2 cellular contexts compared by ENCODE assay signal in the genomic region with DNA sequence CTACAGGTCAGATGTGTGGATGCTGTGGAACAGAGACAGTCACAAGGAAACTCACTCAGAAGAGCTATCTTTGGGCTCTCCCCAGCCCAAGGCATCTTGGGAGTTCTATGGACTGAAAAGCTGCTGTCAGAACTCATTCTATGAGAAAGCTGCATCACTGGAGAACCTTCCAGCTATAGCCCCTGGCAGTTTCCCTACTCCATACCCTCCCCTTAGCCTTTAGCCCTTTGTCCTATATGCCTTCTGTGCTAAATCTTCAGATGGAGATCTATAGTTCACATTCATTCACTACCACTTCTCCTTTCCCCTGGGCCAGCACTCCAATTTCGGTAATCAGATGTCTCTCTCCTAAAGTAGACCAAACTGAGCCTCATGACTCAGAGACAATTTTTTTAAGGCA.
TF ChIP-seq lines count a peak whose summit lies in the region.

No MANE protein-coding gene starts in this region.

TF ChIP-seq in HCT116, 20 proteins besides CTCF, POLR2A, EP300 and RAD21:
- TF ChIP-seq, protein P1, sequence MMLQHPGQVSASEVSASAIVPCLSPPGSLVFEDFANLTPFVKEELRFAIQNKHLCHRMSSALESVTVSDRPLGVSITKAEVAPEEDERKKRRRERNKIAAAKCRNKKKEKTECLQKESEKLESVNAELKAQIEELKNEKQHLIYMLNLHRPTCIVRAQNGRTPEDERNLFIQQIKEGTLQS (IDR thresholded peaks at IDR 0.05) = no peak
- TF ChIP-seq, protein P2, sequence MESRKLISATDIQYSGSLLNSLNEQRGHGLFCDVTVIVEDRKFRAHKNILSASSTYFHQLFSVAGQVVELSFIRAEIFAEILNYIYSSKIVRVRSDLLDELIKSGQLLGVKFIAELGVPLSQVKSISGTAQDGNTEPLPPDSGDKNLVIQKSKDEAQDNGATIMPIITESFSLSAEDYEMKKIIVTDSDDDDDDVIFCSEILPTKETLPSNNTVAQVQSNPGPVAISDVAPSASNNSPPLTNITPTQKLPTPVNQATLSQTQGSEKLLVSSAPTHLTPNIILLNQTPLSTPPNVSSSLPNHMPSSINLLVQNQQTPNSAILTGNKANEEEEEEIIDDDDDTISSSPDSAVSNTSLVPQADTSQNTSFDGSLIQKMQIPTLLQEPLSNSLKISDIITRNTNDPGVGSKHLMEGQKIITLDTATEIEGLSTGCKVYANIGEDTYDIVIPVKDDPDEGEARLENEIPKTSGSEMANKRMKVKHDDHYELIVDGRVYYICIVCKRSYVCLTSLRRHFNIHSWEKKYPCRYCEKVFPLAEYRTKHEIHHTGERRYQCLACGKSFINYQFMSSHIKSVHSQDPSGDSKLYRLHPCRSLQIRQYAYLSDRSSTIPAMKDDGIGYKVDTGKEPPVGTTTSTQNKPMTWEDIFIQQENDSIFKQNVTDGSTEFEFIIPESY (IDR thresholded peaks at IDR 0.05; ENCODE audit: extremely low read depth, insufficient replicate concordance, low read length) = no peak

TF ChIP-seq in K562, 482 proteins besides CTCF, POLR2A, EP300 and RAD21:
- TF ChIP-seq CCNT2 (IDR thresholded peaks at IDR 0.05; ENCODE audit: borderline replicate concordance, extremely low read depth, insufficient read length, low read depth, low read length) (no peak), FOSL1 (tag; conservative IDR thresholded peaks at IDR 0.05) (peak; percentile 23; the same call in 1 of the 2 replicates)
TF ChIP-seq in K562: peak in this region for 1.
